In the genomic region with DNA sequence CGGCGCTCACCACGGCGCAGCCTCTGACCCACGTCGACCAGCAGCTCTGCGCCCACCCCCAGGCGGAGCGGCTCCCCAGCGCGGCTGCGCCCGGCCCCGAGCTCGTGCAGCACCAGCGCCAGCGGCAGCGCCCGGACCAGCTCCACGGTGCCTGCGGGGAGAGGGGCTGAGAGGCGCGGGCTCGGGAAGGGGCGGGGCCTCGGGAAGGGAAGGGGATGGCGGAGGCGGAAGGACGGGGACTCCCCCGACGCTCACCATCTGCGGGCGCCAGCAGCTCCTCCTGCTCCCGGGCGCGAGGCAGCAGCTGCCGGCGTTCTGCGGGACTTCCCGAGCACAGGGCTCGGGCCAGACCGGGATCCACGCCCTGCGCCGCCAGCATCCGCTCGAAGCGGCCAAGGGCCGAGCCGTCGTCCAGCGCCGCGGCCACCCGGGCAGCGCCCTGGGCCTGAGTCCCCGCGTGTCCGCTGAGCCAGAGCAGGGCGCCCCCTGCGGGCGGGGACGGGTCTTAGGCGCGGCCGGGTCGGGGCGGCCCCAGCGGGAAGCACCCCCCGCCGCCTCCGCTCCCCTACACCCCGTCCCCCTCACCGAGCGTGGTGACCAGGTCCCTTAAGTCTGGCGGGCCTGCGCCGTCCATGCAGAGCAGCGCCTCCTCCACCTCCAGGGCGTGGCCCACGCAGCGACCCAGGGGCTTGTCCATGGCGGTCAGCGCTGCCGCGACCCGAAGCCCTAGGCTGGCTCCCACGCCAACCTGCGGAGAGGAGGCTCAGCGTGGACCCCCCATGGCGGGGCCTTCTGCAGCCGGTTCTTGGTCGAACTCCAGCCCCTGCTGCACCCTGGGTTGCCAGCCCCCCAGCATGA, we compare ENCODE assay signal across 8 cellular contexts. TPM values are rescaled to one million over a fixed set of nuclear protein-coding genes. Genes with fewer than 3 reads are reported as not detected.
DNase-seq lines count a peak whose midpoint lies in the region; ATAC-seq, FAIRE-seq and TF ChIP-seq lines count a peak whose summit lies in the region.

No MANE protein-coding gene starts in this region.

- H3K27ac ChIP-seq in coronary artery: peak overlapping the region; percentile 64 to 95
- peak overlapping the region; percentile 99 for H3K27ac ChIP-seq in left lung

- TF ChIP-seq CTCF in coronary artery (IDR thresholded peaks at IDR 0.05): peak; percentile 31
- TF ChIP-seq CTCF in left lung (IDR thresholded peaks at IDR 0.05): peak; percentile 54 to 91

- ATAC-seq in HG02981 (IDR thresholded peaks at IDR 0.05; ENCODE audit: unreplicated experiment) (peak; percentile 33), left lung (peak; percentile 30)

- H3K27ac Mint-ChIP-seq in activated CD4-positive, alpha-beta T cell treated with anti-CD3 and anti-CD28 coated beads, Interleukin-2, amount 10 ng/mL, durations not matched to agents 24 days and 14 days: peak overlapping the region; percentile 87

- intact Hi-C loops in activated CD4-positive, alpha-beta T cell treated with anti-CD3 and anti-CD28 coated beads, Interleukin-2, amount 10 ng/mL, durations not matched to agents 24 days and 14 days (cut with micrococcal nuclease): loop anchor here (1.0 to 5.0 kb wide), 7 partner anchors 18 to 564 kb away; partner anchors contain the start of genes HDAC10, NCAPH2 and PIM3
- intact Hi-C loops in left lung (cut with DNase I): no loop called here

- peaks cover 32% of the 10 kb centered on the region for H3K4me1 Mint-ChIP-seq in activated CD4-positive, alpha-beta T cell treated with anti-CD3 and anti-CD28 coated beads, Interleukin-2, amount 10 ng/mL, durations not matched to agents 24 days and 14 days

- no peaks in the 10 kb centered on the region for H3K9me3 Mint-ChIP-seq in activated CD4-positive, alpha-beta T cell treated with anti-CD3 and anti-CD28 coated beads, Interleukin-2, amount 10 ng/mL, durations not matched to agents 24 days and 14 days

- H3K36me3 Mint-ChIP-seq in activated CD4-positive, alpha-beta T cell treated with anti-CD3 and anti-CD28 coated beads, Interleukin-2, amount 10 ng/mL, durations not matched to agents 24 days and 14 days (ENCODE audit: low read depth): peaks cover 35% of the 10 kb centered on the region

- peaks cover 19 to 46% of the 10 kb centered on the region in 2 donors for H3K4me1 ChIP-seq in left lung

- peak overlapping the region; percentile 90 for H3K4me3 Mint-ChIP-seq in activated CD4-positive, alpha-beta T cell treated with anti-CD3 and anti-CD28 coated beads, Interleukin-2, amount 10 ng/mL, durations not matched to agents 24 days and 14 days

- FAIRE-seq in GM18507 (lab: Jason Lieb, UNC): peak; percentile 82

- in situ Hi-C loops in ACHN (cut with HindIII; ENCODE audit: low pct_ligation_motif_present, low pct_unique_long_range_greater_than_20kb, low sequenced_read_pairs): no loop called here

- no peaks in the 10 kb centered on the region for H3K27me3 ChIP-seq in left lung

- H3K27me3 Mint-ChIP-seq in activated CD4-positive, alpha-beta T cell treated with anti-CD3 and anti-CD28 coated beads, Interleukin-2, amount 10 ng/mL, durations not matched to agents 24 days and 14 days: no peaks in the 10 kb centered on the region

- H3K4me3 ChIP-seq in coronary artery: peak overlapping the region; percentile 86
- peak overlapping the region; percentile 85 to 86 for H3K4me3 ChIP-seq in left lung

- no peaks in the 10 kb centered on the region for H3K9me3 ChIP-seq in left lung

- DNase-seq in ACHN (peak; percentile 62), GM18507 (ENCODE audit: extremely low spot score, insufficient read length, low read depth) (peak; percentile 62), NCI-H226 (peak; percentile 26), coronary artery (ENCODE audit: low spot score) (peak; percentile 84), left lung (peak; percentile 89 to 97)
- DNase-seq in activated CD4-positive, alpha-beta T cell treated with anti-CD3 and anti-CD28 coated beads, Interleukin-2, amount 10 ng/mL, durations not matched to agents 24 days and 14 days: peak; percentile 96
- DNase-seq in stimulated activated CD4-positive, alpha-beta T cell treated with anti-CD3 and anti-CD28 coated beads, Interleukin-4, amount 100 ng/mL, for 24 hours: peak; percentile 86

- peaks cover 0 to 51% of the 10 kb centered on the region in 2 donors for H3K36me3 ChIP-seq in left lung

RNA-seq across cellular contexts. Expression of gene SCO2, which starts 0.8 kb away (rescaled TPM):
- total RNA-seq in activated CD4-positive, alpha-beta T cell treated with anti-CD3 and anti-CD28 coated beads, Interleukin-2, amount 10 ng/mL, durations not matched to agents 24 days and 14 days: 5.3 and 11.2 TPM in 2 replicates
- total RNA-seq in left lung: 1 to 10 TPM; 2.3 to 3.1 TPM

RNA-seq across cellular contexts. Expression of gene TYMP, which starts 3.6 kb away (rescaled TPM):
- 62.1 and 63.0 TPM in 2 replicates for total RNA-seq in activated CD4-positive, alpha-beta T cell treated with anti-CD3 and anti-CD28 coated beads, Interleukin-2, amount 10 ng/mL, durations not matched to agents 24 days and 14 days
- total RNA-seq in left lung: 100 to 1,000 TPM; 130 to 256 TPM

RNA-seq across cellular contexts. Expression of gene NCAPH2, which starts 18.2 kb away (rescaled TPM):
- 131 and 133 TPM in 2 replicates for total RNA-seq in activated CD4-positive, alpha-beta T cell treated with anti-CD3 and anti-CD28 coated beads, Interleukin-2, amount 10 ng/mL, durations not matched to agents 24 days and 14 days
- 10 to 100 TPM; 45.5 to 50.1 TPM for total RNA-seq in left lung

RNA-seq across cellular contexts. Expression of gene LMF2, which starts 18.7 kb away (rescaled TPM):
- 78.4 and 79.2 TPM in 2 replicates for total RNA-seq in activated CD4-positive, alpha-beta T cell treated with anti-CD3 and anti-CD28 coated beads, Interleukin-2, amount 10 ng/mL, durations not matched to agents 24 days and 14 days
- total RNA-seq in left lung: 10 to 100 TPM; 73.1 to 76.4 TPM

RNA-seq across cellular contexts. Expression of gene KLHDC7B, which starts 19.5 kb away (rescaled TPM):
- total RNA-seq in activated CD4-positive, alpha-beta T cell treated with anti-CD3 and anti-CD28 coated beads, Interleukin-2, amount 10 ng/mL, durations not matched to agents 24 days and 14 days: 5.3 and 6.8 TPM in 2 replicates
- total RNA-seq in left lung: under 1 TPM; 0.29 to 0.73 TPM

Comparison
In these comparisons a context has a peak if more than half of its experiments do, and no peak if none do; other contexts are left out.
1. Peak in every context shown above with its lines: DNase-seq, ATAC-seq, H3K4me3 ChIP-seq and H3K27ac ChIP-seq.
2. DNase-seq: peak in every context shown above with its lines; median percentile 96 in activated CD4-positive, alpha-beta T cell treated with anti-CD3 and anti-CD28 coated beads, Interleukin-2, amount 10 ng/mL, durations not matched to agents 24 days and 14 days; 93 in left lung; 86 in stimulated activated CD4-positive, alpha-beta T cell treated with anti-CD3 and anti-CD28 coated beads, Interleukin-4, amount 100 ng/mL, for 24 hours; 84 in coronary artery; 62 in ACHN; 62 in GM18507; 26 in NCI-H226.